9 cellular contexts compared by ENCODE assay signal in genomic region chr1:239308701-239309333, GRCh38.
DNase-seq lines count a peak whose midpoint lies in the region; ATAC-seq and TF ChIP-seq lines count a peak whose summit lies in the region.
"Had no signal": no experiment of that assay in that cellular context is flagged by ENCODE, and none has a peak within 500 bp of the region (broad histone marks: within the 10 kb centered on the region; RNA-seq: fewer than 3 reads in every experiment).

No MANE protein-coding gene starts in this region.

- in situ Hi-C loops in GM13976 (cut with MboI; ENCODE audit: low sequenced_read_pairs, unreplicated experiment), result no loop called here

- no peak overlapping the region for H3K4me3 Mint-ChIP-seq in mesothelial cell of epicardium

- no peaks in the 10 kb centered on the region for H3K9me3 Mint-ChIP-seq in mesothelial cell of epicardium
- H3K9me3 Mint-ChIP-seq: activated naive CD4-positive, alpha-beta T cell treated with anti-CD3 and anti-CD28 coated beads, Interleukin-2, amount 50 U/mL, for 72 hours had no signal

- DNase-seq in A172 (ENCODE audit: low spot score), result peak; percentile 12
- peak; percentile 4 for DNase-seq in GM13976 (ENCODE audit: low spot score)
- DNase-seq in MV-4-11 (lab: John Stamatoyannopoulos, UW), result peak; percentile 35
- DNase-seq in activated naive CD4-positive, alpha-beta T cell treated with anti-CD3 and anti-CD28 coated beads, Interleukin-2, amount 50 U/mL, for 16 hours, result peak; percentile 29
- DNase-seq in mesothelial cell of epicardium (ENCODE audit: low spot score in 2 of 2, unreplicated experiment in 2 of 2), result peak in 1 of 2 experiments; percentile 50
- DNase-seq in NCI-H2227 (lab: John Stamatoyannopoulos, UW; ENCODE audit: unreplicated experiment), result no peak
- no peak for DNase-seq in KG1 (lab: John Stamatoyannopoulos, UW)

- H3K27me3 Mint-ChIP-seq in mesothelial cell of epicardium (ENCODE audit: low read depth), result no peaks in the 10 kb centered on the region

- H3K36me3 Mint-ChIP-seq in mesothelial cell of epicardium, result no peaks in the 10 kb centered on the region
- H3K36me3 Mint-ChIP-seq: activated naive CD4-positive, alpha-beta T cell treated with anti-CD3 and anti-CD28 coated beads, Interleukin-2, amount 50 U/mL, for 72 hours had no signal

- no peak overlapping the region for H3K27ac Mint-ChIP-seq in mesothelial cell of epicardium

- ATAC-seq in GM19023 (IDR thresholded peaks at IDR 0.05; ENCODE audit: unreplicated experiment), result no peak

- TF ChIP-seq CTCF in GM13976 (IDR thresholded peaks at IDR 0.05; ENCODE audit: borderline replicate concordance, control extremely low read depth, extremely low read depth, insufficient read depth, missing control alignments) (peak; percentile 47), mesothelial cell of epicardium (IDR thresholded peaks at IDR 0.05; ENCODE audit: unreplicated experiment) (peak; percentile 28)

- peaks cover 24% of the 10 kb centered on the region for H3K4me1 Mint-ChIP-seq in mesothelial cell of epicardium

Comparison
In these comparisons a context has a peak if more than half of its experiments do, and no peak if none do; other contexts are left out.
1. DNase-seq: peak in A172 (single experiment), GM13976 (single experiment), MV-4-11 (single experiment) and activated naive CD4-positive, alpha-beta T cell treated with anti-CD3 and anti-CD28 coated beads, Interleukin-2, amount 50 U/mL, for 16 hours (single experiment); none in NCI-H2227 (single experiment) and KG1 (single experiment).